In the genomic region with DNA sequence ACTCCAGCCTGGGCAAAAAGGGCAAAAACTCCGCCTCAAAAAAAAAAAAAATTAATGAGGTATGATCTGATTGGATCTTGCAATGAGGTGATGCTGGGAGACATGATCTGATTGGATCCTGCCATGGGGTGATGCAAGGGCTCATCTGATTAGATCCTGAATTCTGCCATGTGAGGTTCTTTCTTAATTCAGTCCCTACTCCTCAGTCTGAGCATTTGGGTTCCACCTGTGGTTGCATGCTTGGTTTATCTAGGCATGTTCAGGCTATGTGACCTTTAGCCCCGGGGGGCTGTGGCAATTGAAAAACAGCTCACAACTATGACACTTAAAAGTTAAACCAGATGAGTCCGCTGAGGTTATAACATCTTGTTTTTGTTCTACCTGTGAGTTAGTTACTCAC, we compare ENCODE assay signal across 21 cellular contexts. TPM values are rescaled to one million over a fixed set of nuclear protein-coding genes. Genes with fewer than 3 reads are reported as not detected.
"Had no signal": no experiment of that assay in that cellular context is flagged by ENCODE, and none has a peak within 500 bp of the region (broad histone marks: within the 10 kb centered on the region; RNA-seq: fewer than 3 reads in every experiment).

No MANE protein-coding gene starts in this region.

- H3K4me3 Mint-ChIP-seq: activated T-helper 1 cell treated with anti-CD3 and anti-CD28 coated beads, Interleukin-12 subunit alpha, Interleukin-12 subunit beta, Interleukin-2, Interleukin-4 antibody, amounts not matched to agents 30 ng/mL and 10 ng/mL and 1 ng/mL, durations not matched to agents 14 hours and 24 hours and 36 hours; dendritic cell treated with granulocyte-macrophage colony-stimulating factor and Interleukin-4, amounts not matched to agents 40 ng/mL and 50 ng/mL, for 4 days; naive B cell had no signal

- H3K27ac Mint-ChIP-seq: activated T-helper 1 cell treated with anti-CD3 and anti-CD28 coated beads, Interleukin-12 subunit alpha, Interleukin-12 subunit beta, Interleukin-2, Interleukin-4 antibody, amounts not matched to agents 30 ng/mL and 10 ng/mL and 1 ng/mL, durations not matched to agents 14 hours and 24 hours and 36 hours; dendritic cell treated with granulocyte-macrophage colony-stimulating factor and Interleukin-4, amounts not matched to agents 40 ng/mL and 50 ng/mL, for 4 days had no signal

- ATAC-seq: gastroesophageal sphincter, left lobe of liver, pancreas had no signal

- DNase-seq: activated CD4-positive, alpha-beta T cell treated with anti-CD3 and anti-CD28 coated beads for 4 hours; activated CD8-positive, alpha-beta memory T cell treated with anti-CD3 and anti-CD28 coated beads for 24 hours; activated naive CD4-positive, alpha-beta T cell; effector memory CD4-positive, alpha-beta T cell; islet precursor cell; naive B cell; pancreas; sigmoid colon; spleen; tibial artery; WERI-Rb-1 had no signal

- H3K27me3 Mint-ChIP-seq: naive B cell had no signal

RNA-seq across cellular contexts. Expression of gene OR52B6, which starts 10.9 kb away (rescaled TPM):
- total RNA-seq: activated T-helper 1 cell treated with anti-CD3 and anti-CD28 coated beads, Interleukin-12 subunit alpha, Interleukin-12 subunit beta, Interleukin-2, Interleukin-4 antibody, amounts not matched to agents 30 ng/mL and 10 ng/mL and 1 ng/mL, durations not matched to agents 14 hours and 24 hours and 36 hours; ascending aorta; bronchial epithelial cell; cerebellum; gastroesophageal sphincter; left lobe of liver; lung microvascular endothelial cell; mononuclear cell; pancreas; sigmoid colon; spleen; T-helper 1 cell treated with Interleukin-12 subunit alpha and Interleukin-12 subunit beta and Interleukin-4 antibody, amounts not matched to agents 30 ng/mL and 1 ng/mL, for 36 hours had no signal
- polyA plus RNA-seq: pancreas, spleen had no signal

RNA-seq across cellular contexts. Expression of gene TRIM34, which starts 33.2 kb away (rescaled TPM):
- total RNA-seq: ascending aorta had no signal

RNA-seq across cellular contexts. Expression of gene OR52H1, which starts 43.3 kb away (rescaled TPM):
- total RNA-seq: activated T-helper 1 cell treated with anti-CD3 and anti-CD28 coated beads, Interleukin-12 subunit alpha, Interleukin-12 subunit beta, Interleukin-2, Interleukin-4 antibody, amounts not matched to agents 30 ng/mL and 10 ng/mL and 1 ng/mL, durations not matched to agents 14 hours and 24 hours and 36 hours; ascending aorta; bronchial epithelial cell had no signal
- polyA plus RNA-seq: pancreas, spleen had no signal
